19 cellular contexts compared by ENCODE assay signal in genomic region chr4:162705130-162705803, GRCh38.
"Had no signal": no experiment of that assay in that cellular context is flagged by ENCODE, and none has a peak within 500 bp of the region (broad histone marks: within the 10 kb centered on the region; RNA-seq: fewer than 3 reads in every experiment).

No MANE protein-coding gene starts in this region.

- H3K27ac Mint-ChIP-seq: dendritic cell treated with granulocyte-macrophage colony-stimulating factor and Interleukin-4, amounts not matched to agents 40 ng/mL and 50 ng/mL, for 4 days; effector memory CD8-positive, alpha-beta T cell; naive thymus-derived CD8-positive, alpha-beta T cell; stimulated activated naive B cell treated with anti-CD40 and anti-IgM and Interleukin-4, amounts not matched to agents 10 μg/mL and 1 μg/mL and 100 μg/mL, for 72 hours; stimulated activated naive CD8-positive, alpha-beta T cell treated with anti-CD3 and anti-CD28 coated beads, Interleukin-15, amount 100 ng/mL, for 72 hours had no signal

- H3K36me3 ChIP-seq: esophagus squamous epithelium, left lung, ovary, right lobe of liver, thoracic aorta had no signal

- DNase-seq: effector memory CD8-positive, alpha-beta T cell; esophagus squamous epithelium; foreskin fibroblast; islet precursor cell; left lung; mesendoderm; naive thymus-derived CD8-positive, alpha-beta T cell; ovary; right lobe of liver; stimulated activated CD4-positive, alpha-beta T cell treated with anti-CD3 and anti-CD28 coated beads, Interleukin-2, amount 100 ng/mL, for 24 hours; stimulated activated CD4-positive, alpha-beta T cell treated with anti-CD3 and anti-CD28 coated beads, Interleukin-4, amount 100 ng/mL, for 4 hours; stimulated activated naive B cell treated with anti-CD40 and anti-IgM and Interleukin-4, amounts not matched to agents 10 μg/mL and 1 μg/mL and 100 μg/mL, for 72 hours; stimulated activated naive CD8-positive, alpha-beta T cell treated with anti-CD3 and anti-CD28 coated beads, Interleukin-15, amount 100 ng/mL, for 72 hours; trophoblast cell had no signal

- H3K4me1 ChIP-seq: esophagus squamous epithelium, left lung, right lobe of liver had no signal

- H3K4me3 ChIP-seq: esophagus squamous epithelium, left lung, lung, ovary, right lobe of liver, skin epidermis had no signal

- H3K9me3 ChIP-seq: esophagus squamous epithelium, ovary, right lobe of liver, thoracic aorta had no signal

- H3K4me3 Mint-ChIP-seq: dendritic cell treated with granulocyte-macrophage colony-stimulating factor and Interleukin-4, amounts not matched to agents 40 ng/mL and 50 ng/mL, for 4 days; effector memory CD8-positive, alpha-beta T cell; naive thymus-derived CD8-positive, alpha-beta T cell; neural crest cell; stimulated activated naive B cell treated with anti-CD40 and anti-IgM and Interleukin-4, amounts not matched to agents 10 μg/mL and 1 μg/mL and 100 μg/mL, for 72 hours; stimulated activated naive CD8-positive, alpha-beta T cell treated with anti-CD3 and anti-CD28 coated beads, Interleukin-15, amount 100 ng/mL, for 72 hours had no signal

- H3K27me3 ChIP-seq: esophagus squamous epithelium, left lung, ovary, right lobe of liver had no signal

- H3K27me3 Mint-ChIP-seq: dendritic cell treated with granulocyte-macrophage colony-stimulating factor and Interleukin-4, amounts not matched to agents 40 ng/mL and 50 ng/mL, for 4 days; effector memory CD8-positive, alpha-beta T cell; naive thymus-derived CD8-positive, alpha-beta T cell; stimulated activated naive B cell treated with anti-CD40 and anti-IgM and Interleukin-4, amounts not matched to agents 10 μg/mL and 1 μg/mL and 100 μg/mL, for 72 hours; stimulated activated naive CD8-positive, alpha-beta T cell treated with anti-CD3 and anti-CD28 coated beads, Interleukin-15, amount 100 ng/mL, for 72 hours had no signal

- H3K4me1 Mint-ChIP-seq: naive thymus-derived CD8-positive, alpha-beta T cell; neural crest cell; stimulated activated naive B cell treated with anti-CD40 and anti-IgM and Interleukin-4, amounts not matched to agents 10 μg/mL and 1 μg/mL and 100 μg/mL, for 72 hours; stimulated activated naive CD8-positive, alpha-beta T cell treated with anti-CD3 and anti-CD28 coated beads, Interleukin-15, amount 100 ng/mL, for 72 hours had no signal

- H3K36me3 Mint-ChIP-seq: naive thymus-derived CD8-positive, alpha-beta T cell; stimulated activated naive B cell treated with anti-CD40 and anti-IgM and Interleukin-4, amounts not matched to agents 10 μg/mL and 1 μg/mL and 100 μg/mL, for 72 hours had no signal

- H3K27ac ChIP-seq: esophagus squamous epithelium, left lung, ovary, right lobe of liver, skin epidermis had no signal

- ATAC-seq: effector memory CD8-positive, alpha-beta T cell; left lung; naive thymus-derived CD8-positive, alpha-beta T cell; right lobe of liver; stimulated activated naive B cell treated with anti-CD40 and anti-IgM and Interleukin-4, amounts not matched to agents 10 μg/mL and 1 μg/mL and 100 μg/mL, for 72 hours; stimulated activated naive CD8-positive, alpha-beta T cell treated with anti-CD3 and anti-CD28 coated beads, Interleukin-15, amount 100 ng/mL, for 72 hours had no signal
